In the genomic region with DNA sequence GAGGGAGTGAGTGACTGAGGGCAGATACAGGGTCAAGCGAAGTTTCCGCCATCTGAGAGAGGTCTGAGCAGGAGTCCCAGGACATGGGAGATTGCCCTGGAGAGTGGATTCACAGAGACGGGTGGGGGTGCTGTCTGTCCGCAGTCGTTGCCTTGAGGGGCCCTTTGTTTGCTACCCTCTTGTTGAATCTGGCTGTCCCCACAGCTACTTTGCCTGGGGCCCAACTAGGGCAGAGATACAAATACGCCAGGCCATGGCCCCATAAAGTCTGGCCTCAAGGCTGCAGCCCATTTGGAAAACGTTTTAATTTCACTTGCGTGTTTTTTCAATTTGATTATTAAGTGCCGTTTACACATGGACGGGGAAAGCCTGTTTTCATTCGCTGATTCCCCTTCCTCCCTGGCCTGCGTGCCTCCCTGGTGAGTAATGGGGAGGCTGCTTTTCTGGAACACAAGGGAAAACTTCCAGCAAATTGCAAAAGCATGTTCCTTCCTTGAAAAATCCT, we compare ENCODE assay signal across 11 cellular contexts.
DNase-seq lines count a peak whose midpoint lies in the region; ATAC-seq and TF ChIP-seq lines count a peak whose summit lies in the region.
"Had no signal": no experiment of that assay in that cellular context is flagged by ENCODE, and none has a peak within 500 bp of the region (broad histone marks: within the 10 kb centered on the region; RNA-seq: fewer than 3 reads in every experiment).

No MANE protein-coding gene starts in this region.

- in situ Hi-C loops in ACHN (cut with HindIII; ENCODE audit: low pct_ligation_motif_present, low pct_unique_long_range_greater_than_20kb, low sequenced_read_pairs), result no loop called here

- intact Hi-C loops in heart left ventricle (cut with DNase I) (no loop called here), psoas muscle (cut with DNase I) (no loop called here)

- ATAC-seq in heart left ventricle (peak; percentile 65 to 85 (median 72)), psoas muscle (peak; percentile 30 to 82 (median 60)), HG03432 (IDR thresholded peaks at IDR 0.05; ENCODE audit: unreplicated experiment) (no peak)

- no peak for TF ChIP-seq POLR2A in heart left ventricle (IDR thresholded peaks at IDR 0.05)

- H3K4me1 ChIP-seq in heart left ventricle, result peaks cover 0 to 44% (median 0%) of the 10 kb centered on the region in 12 donors
- H3K4me1 ChIP-seq in psoas muscle, result no peaks in the 10 kb centered on the region

- H3K4me3 ChIP-seq in AG10803 (ENCODE audit: low read length) (peak overlapping the region; percentile 34; the same call in 1 of the 2 replicates), heart left ventricle (no peak overlapping the region), psoas muscle (no peak overlapping the region)

- H3K36me3 ChIP-seq in heart left ventricle (no peaks in the 10 kb centered on the region), psoas muscle (ENCODE audit: insufficient read depth in 1 of 2, low read depth in 1 of 2) (no peaks in the 10 kb centered on the region)

- H3K27me3 ChIP-seq in heart left ventricle (peaks cover 0 to 6% (median 0%) of the 10 kb centered on the region in 9 donors), psoas muscle (ENCODE audit: insufficient read depth in 3 of 3, low read length in 2 of 3) (no peaks in the 10 kb centered on the region)

- 53 to 72% (median 57%) methylated on average over 12 of the region's 12 CpGs for WGBS in adipose tissue, 3 donors
- WGBS in heart left ventricle, 4 donors, result 59 to 64% (median 60%) methylated on average over 12 of the region's 12 CpGs
- 51 to 61% (median 51%) methylated on average over 12 of the region's 12 CpGs for WGBS in psoas muscle, 3 donors

- peak; percentile 94 for DNase-seq in AG10803 (ENCODE audit: low read depth)
- DNase-seq in heart left ventricle, result peak in 4 of 5 donors; percentile 32 to 73 (median 46)
- DNase-seq in psoas muscle, result peak; percentile 66 to 72
- DNase-seq in DMS 273 treated with DMSO at 0.1 percent for 48 hours (lab: John Stamatoyannopoulos, UW), result no peak
- no peak for DNase-seq in stimulated activated CD4-positive, alpha-beta T cell treated with anti-CD3 and anti-CD28 coated beads, Interleukin-4, amount 100 ng/mL, for 24 hours
- DNase-seq in ACHN, result no peak
- DNase-seq: activated naive CD4-positive, alpha-beta T cell treated with Interleukin-2 at 50 U/mL for 16 hours; NCI-H2029 had no signal

- H3K9me3 ChIP-seq in heart left ventricle, result no peaks in the 10 kb centered on the region
- no peaks in the 10 kb centered on the region for H3K9me3 ChIP-seq in psoas muscle

- H3K27ac ChIP-seq in adipose tissue (ENCODE audit: low read depth, low read length) (peak overlapping the region; percentile 85), heart left ventricle (peak overlapping the region; percentile 49 to 80 (median 68)), psoas muscle (peak overlapping the region; percentile 62)
- H3K27ac ChIP-seq: C4-2B had no signal

- TF ChIP-seq CTCF in AG10803 (conservative IDR thresholded peaks at IDR 0.05; ENCODE audit: low read length), result no peak
- TF ChIP-seq CTCF in heart left ventricle (IDR thresholded peaks at IDR 0.05), result no peak
- TF ChIP-seq CTCF in psoas muscle (IDR thresholded peaks at IDR 0.05), result no peak

Comparison
In these comparisons a context has a peak if more than half of its experiments do, and no peak if none do; other contexts are left out.
1. DNase-seq: peak in AG10803 (single experiment), heart left ventricle (4 of 5) and psoas muscle (2 of 2); none in DMS 273 treated with DMSO at 0.1 percent for 48 hours (single experiment), stimulated activated CD4-positive, alpha-beta T cell treated with anti-CD3 and anti-CD28 coated beads, Interleukin-4, amount 100 ng/mL, for 24 hours (single experiment) and ACHN (single experiment).
2. Peak in every context shown above with its lines, with median percentiles within 50 percentile points of each other: H3K27ac ChIP-seq.